In genomic region chr10:108850138-108850854, GRCh38 we compare ENCODE assay signal across 11 cellular contexts.
DNase-seq lines count a peak whose midpoint lies in the region; ATAC-seq and TF ChIP-seq lines count a peak whose summit lies in the region.
"Had no signal": no experiment of that assay in that cellular context is flagged by ENCODE, and none has a peak within 500 bp of the region (broad histone marks: within the 10 kb centered on the region; RNA-seq: fewer than 3 reads in every experiment).

No MANE protein-coding gene starts in this region.

- H3K4me1 ChIP-seq in thyroid gland, result no peaks in the 10 kb centered on the region
- H3K4me1 ChIP-seq: esophagus squamous epithelium, left lung, prostate gland had no signal

- TF ChIP-seq CTCF in thyroid gland (IDR thresholded peaks at IDR 0.05), result no peak

- DNase-seq in renal cortical epithelial cell (ENCODE audit: low read depth) (peak; percentile 2), thyroid gland (no peak), NCI-H2029 treated with DMSO at 0.1 percent for 48 hours (lab: John Stamatoyannopoulos, UW) (no peak)
- no peak for DNase-seq in activated CD4-positive, alpha-beta T cell treated with anti-CD3 and anti-CD28 coated beads, Interleukin-2, amount 50 U/mL, for 4 hours
- DNase-seq: activated CD4-positive, alpha-beta T cell treated with anti-CD3 and anti-CD28 coated beads, Interleukin-2, amount 10 ng/mL, durations not matched to agents 7 days and 5 days; esophagus squamous epithelium; left lung had no signal

- no peaks in the 10 kb centered on the region for H3K27me3 ChIP-seq in thyroid gland
- H3K27me3 ChIP-seq: esophagus squamous epithelium, left lung had no signal

- no peak overlapping the region for H3K27ac ChIP-seq in thyroid gland
- H3K27ac ChIP-seq: esophagus squamous epithelium, left lung, prostate gland had no signal

- H3K4me3 ChIP-seq in thyroid gland (replicated peaks in 1 of 3), result no peak overlapping the region
- H3K4me3 ChIP-seq: esophagus squamous epithelium, left lung, prostate gland had no signal

- H3K36me3 ChIP-seq in thyroid gland, result no peaks in the 10 kb centered on the region
- H3K36me3 ChIP-seq: esophagus squamous epithelium, left lung, prostate gland had no signal

- no peak for TF ChIP-seq POLR2A in thyroid gland (IDR thresholded peaks at IDR 0.05)

- WGBS in thyroid gland, 2 donors, result 93 to 95% methylated on average over 1 of the region's 1 CpG

- ATAC-seq in GM19043 (IDR thresholded peaks at IDR 0.05; ENCODE audit: low read depth, unreplicated experiment) (peak; percentile 82), HG02759 (IDR thresholded peaks at IDR 0.05; ENCODE audit: unreplicated experiment) (peak; percentile 76), HG03558 (IDR thresholded peaks at IDR 0.05; ENCODE audit: extremely low read depth, unreplicated experiment) (peak; percentile 87)
- ATAC-seq: left lung had no signal

- H3K9me3 ChIP-seq in thyroid gland, result no peaks in the 10 kb centered on the region
- H3K9me3 ChIP-seq: esophagus squamous epithelium, left lung, prostate gland had no signal

- intact Hi-C loops in thyroid gland (cut with DNase I), result no loop called here
